Comparison of ENCODE assay signal across 8 cellular contexts in genomic region chr18:59823611-59824195, GRCh38.
DNase-seq lines count a peak whose midpoint lies in the region; ATAC-seq, FAIRE-seq and TF ChIP-seq lines count a peak whose summit lies in the region.

No MANE protein-coding gene starts in this region.

- POLR2A ChIA-PET in endothelial cell of umbilical vein (lab: Charles Lee) = interaction anchor here (1.0 kb wide), 1 partner anchor 41 kb away, joined by 3 read pairs; no protein-coding TSS in a partner anchor

- H3K4me1 Mint-ChIP-seq in activated T-cell treated with anti-CD3 and anti-CD28 coated beads, Interleukin-2, amount 50 U/mL, for 72 hours (ENCODE audit: low read depth) = no peaks in the 10 kb centered on the region
- H3K4me1 Mint-ChIP-seq in activated T-cell treated with anti-CD3 and anti-CD28 coated beads, Interleukin-2, amount 50 U/mL, for 24 hours (ENCODE audit: low read depth) = no peaks in the 10 kb centered on the region
- H3K4me1 Mint-ChIP-seq in mesothelial cell of epicardium (peaks cover 4% of the 10 kb centered on the region), type B pancreatic cell (ENCODE audit: unreplicated experiment) (peaks cover 21% of the 10 kb centered on the region)

- dilution Hi-C loops in endothelial cell of umbilical vein (cut with MboI; ENCODE audit: extremely low pct_ligation_motif_present, low sequenced_read_pairs) = loop anchor here (25.0 kb wide), 1 partner anchor 614 kb away; no protein-coding TSS in a partner anchor

- H4K20me1 ChIP-seq in SU-DHL-6 (ENCODE audit: low read depth, low read length) (no peaks in the 10 kb centered on the region), endothelial cell of umbilical vein (replicated peaks; ENCODE audit: control insufficient read depth, extremely low read depth, insufficient read depth, low read length) (no peaks in the 10 kb centered on the region)

- H3K36me3 ChIP-seq in SU-DHL-6 (ENCODE audit: low read length) (no peaks in the 10 kb centered on the region), endothelial cell of umbilical vein (ENCODE audit: control insufficient read depth in 2 of 2, extremely low read depth in 1 of 2, insufficient read depth in 2 of 2, low read length in 2 of 2) (no peaks in the 10 kb centered on the region)

- H3K9me2 ChIP-seq in SU-DHL-6 (replicated peaks; ENCODE audit: insufficient read depth, low read length) = no peaks in the 10 kb centered on the region

- intact Hi-C loops in endothelial cell of umbilical vein (cut with micrococcal nuclease) = loop anchor here (1.0 to 2.0 kb wide), 3 partner anchors 41 to 192 kb away; partner anchors contain the start of gene CCBE1

- peak; percentile 68 for FAIRE-seq in endothelial cell of umbilical vein (lab: Jason Lieb, UNC)

- BruUV-seq in endothelial cell of umbilical vein (replicated peaks; lab: Mats Ljungman, UMichigan) = no TSS peak

- H3K79me2 ChIP-seq in SU-DHL-6 (ENCODE audit: insufficient read depth, low read length) (no peaks in the 10 kb centered on the region), endothelial cell of umbilical vein (ENCODE audit: control insufficient read depth, insufficient read depth, low read length) (no peaks in the 10 kb centered on the region)

- ATAC-seq in activated T-cell treated with anti-CD3 and anti-CD28 coated beads, Interleukin-2, amount 50 U/mL, for 72 hours (replicated peaks in 1 of 2) = peak in 1 of 2 donors; percentile 44
- ATAC-seq in HG02571 (IDR thresholded peaks at IDR 0.05; ENCODE audit: unreplicated experiment) = peak; percentile 77

- no peak overlapping the region for H3K27ac Mint-ChIP-seq in activated T-cell treated with anti-CD3 and anti-CD28 coated beads, Interleukin-2, amount 50 U/mL, for 72 hours
- no peak overlapping the region for H3K27ac Mint-ChIP-seq in activated T-cell treated with anti-CD3 and anti-CD28 coated beads, Interleukin-2, amount 50 U/mL, for 24 hours
- H3K27ac Mint-ChIP-seq in mesothelial cell of epicardium (no peak overlapping the region), type B pancreatic cell (no peak overlapping the region)

- H3K36me3 Mint-ChIP-seq in activated T-cell treated with anti-CD3 and anti-CD28 coated beads, Interleukin-2, amount 50 U/mL, for 72 hours (ENCODE audit: insufficient read depth in 2 of 2) = no peaks in the 10 kb centered on the region
- H3K36me3 Mint-ChIP-seq in activated T-cell treated with anti-CD3 and anti-CD28 coated beads, Interleukin-2, amount 50 U/mL, for 24 hours (ENCODE audit: low read depth) = no peaks in the 10 kb centered on the region
- no peaks in the 10 kb centered on the region for H3K36me3 Mint-ChIP-seq in mesothelial cell of epicardium
- no peaks in the 10 kb centered on the region for H3K36me3 Mint-ChIP-seq in type B pancreatic cell

- no peaks in the 10 kb centered on the region for H3K9me1 ChIP-seq in endothelial cell of umbilical vein (replicated peaks; ENCODE audit: control insufficient read depth, extremely low read depth, insufficient read depth, low read length)

- H3K4me3 ChIP-seq in SU-DHL-6 (ENCODE audit: insufficient read depth, low read length, poor library complexity, severe bottlenecking) (no peak overlapping the region), endothelial cell of umbilical vein (replicated peaks in 1 of 3; ENCODE audit: insufficient read depth in 1 of 3, low read depth in 1 of 3, low read length in 3 of 3) (no peak overlapping the region)

- H3K27ac ChIP-seq in SU-DHL-6 (ENCODE audit: low read depth, low read length) = no peak overlapping the region
- no peak overlapping the region for H3K27ac ChIP-seq in endothelial cell of umbilical vein (ENCODE audit: insufficient read depth, low read depth, low read length)

- H3K4me1 ChIP-seq in endothelial cell of umbilical vein (ENCODE audit: control insufficient read depth, extremely low read depth, insufficient read depth, low read length) = no peaks in the 10 kb centered on the region

- no peak overlapping the region for H3K4me3 Mint-ChIP-seq in activated T-cell treated with anti-CD3 and anti-CD28 coated beads, Interleukin-2, amount 50 U/mL, for 72 hours
- H3K4me3 Mint-ChIP-seq in activated T-cell treated with anti-CD3 and anti-CD28 coated beads, Interleukin-2, amount 50 U/mL, for 24 hours = no peak overlapping the region
- H3K4me3 Mint-ChIP-seq in mesothelial cell of epicardium (no peak overlapping the region), type B pancreatic cell (no peak overlapping the region)

- no peaks in the 10 kb centered on the region for H3K9me3 Mint-ChIP-seq in activated T-cell treated with anti-CD3 and anti-CD28 coated beads, Interleukin-2, amount 50 U/mL, for 72 hours
- no peaks in the 10 kb centered on the region for H3K9me3 Mint-ChIP-seq in activated T-cell treated with anti-CD3 and anti-CD28 coated beads, Interleukin-2, amount 50 U/mL, for 24 hours
- H3K9me3 Mint-ChIP-seq in mesothelial cell of epicardium (no peaks in the 10 kb centered on the region), type B pancreatic cell (no peaks in the 10 kb centered on the region)

- H3K9me3 ChIP-seq in SU-DHL-6 (ENCODE audit: insufficient read depth, low read length) = no peaks in the 10 kb centered on the region
- H3K9me3 ChIP-seq in endothelial cell of umbilical vein (replicated peaks; ENCODE audit: control insufficient read depth, insufficient read depth, low read length) = no peaks in the 10 kb centered on the region

- no peak overlapping the region for H3K4me2 ChIP-seq in SU-DHL-6 (ENCODE audit: low read depth, low read length, poor library complexity, severe bottlenecking)
- H3K4me2 ChIP-seq in endothelial cell of umbilical vein (ENCODE audit: insufficient read depth, low read length) = no peak overlapping the region

- peaks cover 24% of the 10 kb centered on the region for H3K27me3 Mint-ChIP-seq in activated T-cell treated with anti-CD3 and anti-CD28 coated beads, Interleukin-2, amount 50 U/mL, for 72 hours (ENCODE audit: low read depth)
- peaks cover 21% of the 10 kb centered on the region for H3K27me3 Mint-ChIP-seq in activated T-cell treated with anti-CD3 and anti-CD28 coated beads, Interleukin-2, amount 50 U/mL, for 24 hours
- H3K27me3 Mint-ChIP-seq in mesothelial cell of epicardium (ENCODE audit: low read depth) (peaks cover 30% of the 10 kb centered on the region), type B pancreatic cell (peaks cover 16% of the 10 kb centered on the region)

- DNase-seq in activated T-cell treated with anti-CD3 and anti-CD28 coated beads, Interleukin-2, amount 50 U/mL, for 72 hours = peak; percentile 64 to 68
- no peak for DNase-seq in activated T-cell treated with anti-CD3 and anti-CD28 coated beads, Interleukin-2, amount 50 U/mL, for 24 hours
- DNase-seq in NCI-H1092 treated with DMSO at 0.1 percent for 48 hours (lab: John Stamatoyannopoulos, UW) (peak; percentile 76), endothelial cell of umbilical vein (ENCODE audit: low read depth, low spot score) (peak; percentile 51), mesothelial cell of epicardium (ENCODE audit: low spot score in 2 of 2, unreplicated experiment in 2 of 2) (peak; percentile 50 to 83), type B pancreatic cell (ENCODE audit: extremely low spot score, unreplicated experiment) (peak; percentile 78)

- TF ChIP-seq CTCF in SU-DHL-6 (IDR thresholded peaks at IDR 0.05; ENCODE audit: insufficient read depth, low read length, poor library complexity, severe bottlenecking) (peak; percentile 59), endothelial cell of umbilical vein (IDR thresholded peaks at IDR 0.05; ENCODE audit: extremely low read depth in 1 of 2, insufficient read depth in 1 of 2, low read depth in 1 of 2, low read length in 2 of 2) (peak; percentile 52 to 69), mesothelial cell of epicardium (IDR thresholded peaks at IDR 0.05; ENCODE audit: unreplicated experiment) (peak; percentile 63), type B pancreatic cell (conservative IDR thresholded peaks at IDR 0.05) (peak; percentile 90)

- H2AFZ ChIP-seq in SU-DHL-6 (ENCODE audit: low read depth, low read length, severe bottlenecking) = no peak overlapping the region
- H2AFZ ChIP-seq in endothelial cell of umbilical vein (ENCODE audit: low read depth, low read length) = no peak overlapping the region

- no peak overlapping the region for H3K9ac ChIP-seq in SU-DHL-6 (ENCODE audit: low read length)
- H3K9ac ChIP-seq in endothelial cell of umbilical vein (replicated peaks; ENCODE audit: extremely low read depth, insufficient read depth, low read length) = no peak overlapping the region

- no peaks in the 10 kb centered on the region for H3K27me3 ChIP-seq in SU-DHL-6 (ENCODE audit: low read length)
- no peaks in the 10 kb centered on the region for H3K27me3 ChIP-seq in endothelial cell of umbilical vein (ENCODE audit: control insufficient read depth in 2 of 2, insufficient read depth in 2 of 2, low read length in 2 of 2)

- CTCF ChIA-PET in endothelial cell of umbilical vein (lab: Charles Lee) = interaction anchor here (0.6 to 7.2 kb wide), 91 partner anchors 8 to 747 kb away, joined by 3 to 573 read pairs (median 6); partner anchors contain the start of genes CCBE1 and CPLX4

- H3F3A ChIP-seq in SU-DHL-6 (ENCODE audit: insufficient read depth) = no peaks in the 10 kb centered on the region

- no peak for TF ChIP-seq POLR2A in endothelial cell of umbilical vein (IDR thresholded peaks at IDR 0.05; ENCODE audit: low read depth, low read length)

TF ChIP-seq in endothelial cell of umbilical vein, 7 proteins besides CTCF, POLR2A, EP300 and RAD21:
- TF ChIP-seq MYC (IDR thresholded peaks at IDR 0.05; ENCODE audit: low read depth, low read length) (no peak), EZH2 (IDR thresholded peaks at IDR 0.05; ENCODE audit: borderline replicate concordance, low read depth, low read length, severe bottlenecking) (no peak), JUN (IDR thresholded peaks at IDR 0.05; ENCODE audit: borderline replicate concordance, insufficient read depth, insufficient read length, low read depth) (no peak), POLR2AphosphoS5 (IDR thresholded peaks at IDR 0.05; ENCODE audit: insufficient read depth, low read depth, low read length) (no peak), FOS (IDR thresholded peaks at IDR 0.05; ENCODE audit: borderline replicate concordance, insufficient read depth, low read length) (no peak), GATA2 (IDR thresholded peaks at IDR 0.05; ENCODE audit: insufficient read depth, insufficient read length, low read depth, low read length) (no peak)
- TF ChIP-seq, protein P1, sequence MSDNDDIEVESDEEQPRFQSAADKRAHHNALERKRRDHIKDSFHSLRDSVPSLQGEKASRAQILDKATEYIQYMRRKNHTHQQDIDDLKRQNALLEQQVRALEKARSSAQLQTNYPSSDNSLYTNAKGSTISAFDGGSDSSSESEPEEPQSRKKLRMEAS (IDR thresholded peaks at IDR 0.05; ENCODE audit: insufficient read depth, insufficient read length) = no peak
